Comparison of ENCODE assay signal across 21 cellular contexts in genomic region chrX:10781847-10782530, GRCh38.
"Had no signal": no experiment of that assay in that cellular context is flagged by ENCODE, and none has a peak within 500 bp of the region (broad histone marks: within the 10 kb centered on the region; RNA-seq: fewer than 3 reads in every experiment).

No MANE protein-coding gene starts in this region.

- H3K27ac ChIP-seq: body of pancreas, colonic mucosa, sigmoid colon, upper lobe of left lung had no signal

- H3K36me3 Mint-ChIP-seq: activated naive CD8-positive, alpha-beta T cell had no signal

- H3K27ac Mint-ChIP-seq: activated B cell treated with CpG ODN at 0.5 μM for 24 hours; activated naive CD8-positive, alpha-beta T cell; nephron; stimulated activated naive CD8-positive, alpha-beta T cell treated with anti-CD3 and anti-CD28 coated beads, Interleukin-15, amount 100 ng/mL, for 72 hours had no signal

- FAIRE-seq: endometrium, TTC549 had no signal

- H3K4me1 Mint-ChIP-seq: activated B cell treated with CpG ODN at 0.5 μM for 24 hours; nephron; stimulated activated naive CD8-positive, alpha-beta T cell treated with anti-CD3 and anti-CD28 coated beads, Interleukin-15, amount 100 ng/mL, for 72 hours had no signal

- H3K4me3 Mint-ChIP-seq: activated B cell treated with CpG ODN at 0.5 μM for 24 hours; activated naive CD8-positive, alpha-beta T cell; nephron; stimulated activated naive CD8-positive, alpha-beta T cell treated with anti-CD3 and anti-CD28 coated beads, Interleukin-15, amount 100 ng/mL, for 72 hours had no signal

- H3K4me3 ChIP-seq: body of pancreas, colonic mucosa, sigmoid colon, upper lobe of left lung had no signal

- DNase-seq: activated B cell treated with CpG ODN at 0.5 μM for 24 hours; activated CD4-positive, alpha-beta T cell treated with anti-CD3 and anti-CD28 coated beads for 48 hours; activated CD8-positive, alpha-beta memory T cell treated with anti-CD3 and anti-CD28 coated beads, Interleukin-2, amount 50 U/mL, for 48 hours; activated gamma-delta T cell treated with Interleukin-2 at 50 U/mL for 16 hours; amniotic stem cell; body of pancreas; central memory CD4-positive, alpha-beta T cell; colonic mucosa; glutamatergic neuron; hypothalamus; kidney; left ventricle myocardium superior; mesenchymal stem cell; sigmoid colon; stimulated activated CD4-positive, alpha-beta T cell treated with anti-CD3 and anti-CD28 coated beads, Interleukin-1b, Interleukin-23, amount 100 ng/mL, for 48 hours; stimulated activated naive CD8-positive, alpha-beta T cell treated with anti-CD3 and anti-CD28 coated beads, Interleukin-15, amount 100 ng/mL, for 72 hours; upper lobe of left lung had no signal

- ATAC-seq: body of pancreas; left ventricle myocardium superior; stimulated activated naive CD8-positive, alpha-beta T cell treated with anti-CD3 and anti-CD28 coated beads, Interleukin-15, amount 100 ng/mL, for 72 hours had no signal

- H3K9me3 Mint-ChIP-seq: activated B cell treated with CpG ODN at 0.5 μM for 24 hours; stimulated activated naive CD8-positive, alpha-beta T cell treated with anti-CD3 and anti-CD28 coated beads, Interleukin-15, amount 100 ng/mL, for 72 hours had no signal

- H3K4me1 ChIP-seq: body of pancreas, colonic mucosa, sigmoid colon, upper lobe of left lung had no signal

- H3K27me3 Mint-ChIP-seq: stimulated activated naive CD8-positive, alpha-beta T cell treated with anti-CD3 and anti-CD28 coated beads, Interleukin-15, amount 100 ng/mL, for 72 hours had no signal

- H3K9me3 ChIP-seq: body of pancreas, colonic mucosa, sigmoid colon, upper lobe of left lung had no signal

- H3K36me3 ChIP-seq: colonic mucosa, sigmoid colon, upper lobe of left lung had no signal

- H3K27me3 ChIP-seq: body of pancreas, colonic mucosa, sigmoid colon, upper lobe of left lung had no signal
